ENCODE assay signal across 8 cellular contexts in the genomic region with DNA sequence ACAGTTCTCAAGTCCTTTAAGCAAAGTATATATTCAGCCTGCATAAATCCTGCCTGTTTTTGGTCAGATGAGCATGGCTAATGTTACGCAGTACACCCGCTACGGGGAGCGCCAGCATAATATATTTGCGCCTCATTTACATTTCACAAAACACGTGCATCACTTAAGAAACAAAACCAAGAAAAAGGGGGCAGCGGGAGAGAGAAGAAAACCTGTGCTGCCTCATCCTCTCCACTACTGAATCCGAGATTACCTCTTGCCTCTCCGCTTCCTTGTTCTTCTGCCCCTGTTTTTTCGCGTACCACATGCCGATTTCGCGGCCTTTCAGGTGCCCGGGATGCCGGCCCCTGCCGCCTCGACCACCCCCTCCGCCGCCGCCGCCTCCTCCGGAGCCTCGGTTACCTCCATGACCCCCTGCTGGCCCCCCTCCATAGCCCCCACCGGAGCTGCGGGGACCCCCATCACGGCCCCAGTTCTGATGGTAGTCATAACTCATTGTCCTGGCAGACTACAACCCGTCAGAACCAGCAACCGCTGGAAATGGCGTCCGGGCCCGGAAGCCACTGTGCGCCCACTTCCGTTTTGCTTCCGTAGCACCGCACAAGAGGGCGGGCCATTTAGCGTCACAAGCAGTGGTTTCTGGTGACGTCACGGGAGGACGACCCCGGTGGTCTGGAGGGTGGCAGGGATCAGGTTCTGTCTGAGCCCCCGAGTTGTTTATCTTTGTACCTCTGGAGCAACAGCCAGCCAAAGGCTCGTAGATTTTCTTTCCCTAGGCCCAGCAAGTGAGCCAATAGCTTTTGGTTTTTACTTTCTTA. TPM values are rescaled to one million over a fixed set of nuclear protein-coding genes. Genes with fewer than 3 reads are reported as not detected.
A peak's percentile ranks its signal among the peaks of the same experiment; 100 is the strongest.
DNase-seq lines count a peak whose midpoint lies in the region; ATAC-seq, FAIRE-seq and TF ChIP-seq lines count a peak whose summit lies in the region.

A gene with protein sequence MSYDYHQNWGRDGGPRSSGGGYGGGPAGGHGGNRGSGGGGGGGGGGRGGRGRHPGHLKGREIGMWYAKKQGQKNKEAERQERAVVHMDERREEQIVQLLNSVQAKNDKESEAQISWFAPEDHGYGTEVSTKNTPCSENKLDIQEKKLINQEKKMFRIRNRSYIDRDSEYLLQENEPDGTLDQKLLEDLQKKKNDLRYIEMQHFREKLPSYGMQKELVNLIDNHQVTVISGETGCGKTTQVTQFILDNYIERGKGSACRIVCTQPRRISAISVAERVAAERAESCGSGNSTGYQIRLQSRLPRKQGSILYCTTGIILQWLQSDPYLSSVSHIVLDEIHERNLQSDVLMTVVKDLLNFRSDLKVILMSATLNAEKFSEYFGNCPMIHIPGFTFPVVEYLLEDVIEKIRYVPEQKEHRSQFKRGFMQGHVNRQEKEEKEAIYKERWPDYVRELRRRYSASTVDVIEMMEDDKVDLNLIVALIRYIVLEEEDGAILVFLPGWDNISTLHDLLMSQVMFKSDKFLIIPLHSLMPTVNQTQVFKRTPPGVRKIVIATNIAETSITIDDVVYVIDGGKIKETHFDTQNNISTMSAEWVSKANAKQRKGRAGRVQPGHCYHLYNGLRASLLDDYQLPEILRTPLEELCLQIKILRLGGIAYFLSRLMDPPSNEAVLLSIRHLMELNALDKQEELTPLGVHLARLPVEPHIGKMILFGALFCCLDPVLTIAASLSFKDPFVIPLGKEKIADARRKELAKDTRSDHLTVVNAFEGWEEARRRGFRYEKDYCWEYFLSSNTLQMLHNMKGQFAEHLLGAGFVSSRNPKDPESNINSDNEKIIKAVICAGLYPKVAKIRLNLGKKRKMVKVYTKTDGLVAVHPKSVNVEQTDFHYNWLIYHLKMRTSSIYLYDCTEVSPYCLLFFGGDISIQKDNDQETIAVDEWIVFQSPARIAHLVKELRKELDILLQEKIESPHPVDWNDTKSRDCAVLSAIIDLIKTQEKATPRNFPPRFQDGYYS (minus strand): TSS at position 567 of the 818 bp plus-strand sequence. CDS start 71 bp downstream, at position 496.

- DNase-seq in D721Med (ENCODE audit: insufficient read length, low spot score) (peak; percentile 47), HuH-7.5 (ENCODE audit: low spot score) (peak; percentile 52), activated T-cell treated with anti-CD3 and anti-CD28 coated beads for 1 hour (ENCODE audit: low read depth) (peak; percentile 77), epithelial cell of esophagus (ENCODE audit: low read depth) (peak; percentile 89)
- DNase-seq in stimulated activated CD8-positive, alpha-beta memory T cell treated with anti-CD3 and anti-CD28 coated beads, Interleukin-4, amount 100 ng/mL, for 1 hour (ENCODE audit: low read depth in 2 of 2, low spot score in 1 of 2) = peak; percentile 81 to 85

- peaks cover 14% of the 10 kb centered on the region for H3K36me3 ChIP-seq in OCI-LY3 (replicated peaks; ENCODE audit: low read depth, low read length)

- peaks cover 52% of the 10 kb centered on the region for H3K79me2 ChIP-seq in OCI-LY3 (ENCODE audit: low read length)

- H4K20me1 ChIP-seq in OCI-LY3 (ENCODE audit: insufficient read depth, low read length) = peaks cover 33% of the 10 kb centered on the region

- H3K27me3 ChIP-seq in OCI-LY3 (ENCODE audit: low read depth, low read length) (no peaks in the 10 kb centered on the region), mononuclear cell (ENCODE audit: insufficient read depth, low read length) (no peaks in the 10 kb centered on the region)

- H3K9me3 ChIP-seq in OCI-LY3 (ENCODE audit: insufficient read depth, low read length) = no peaks in the 10 kb centered on the region
- no peaks in the 10 kb centered on the region for H3K9me3 ChIP-seq in mononuclear cell (ENCODE audit: low read depth, low read length)

- H3K9ac ChIP-seq in OCI-LY3 (ENCODE audit: low read length) = peak within 1 kb of the TSS; percentile 87

- no peak for FAIRE-seq in D721Med (lab: Jason Lieb, UNC)

- H3K4me1 ChIP-seq in OCI-LY3 (ENCODE audit: low read length) (peaks cover 41% of the 10 kb centered on the region), mononuclear cell (ENCODE audit: insufficient read depth, low read length) (peaks cover 39% of the 10 kb centered on the region)

- peak within 1 kb of the TSS; percentile 90 for H3K4me3 ChIP-seq in OCI-LY3 (ENCODE audit: low read length)
- peak within 1 kb of the TSS; percentile 84 for H3K4me3 ChIP-seq in epithelial cell of esophagus (ENCODE audit: low read length)
- H3K4me3 ChIP-seq in mononuclear cell (ENCODE audit: low read length) = peak within 1 kb of the TSS; percentile 77

- TF ChIP-seq CTCF in D721Med (IDR thresholded peaks at IDR 0.05; ENCODE audit: insufficient read depth, missing control alignments) (peak; percentile 1), OCI-LY3 (IDR thresholded peaks at IDR 0.05; ENCODE audit: low read depth, low read length) (0 out of 2 replicates have a peak, but pooled peaks have one; percentile 14), epithelial cell of esophagus (IDR thresholded peaks at IDR 0.05; ENCODE audit: insufficient read depth, low read depth, low read length, missing control alignments) (no peak)

- peak within 1 kb of the TSS; percentile 94 for H2AFZ ChIP-seq in OCI-LY3 (ENCODE audit: low read depth, low read length)

- H3K27ac ChIP-seq in OCI-LY3 (ENCODE audit: low read length) = peak within 1 kb of the TSS; percentile 84

- peak within 1 kb of the TSS; percentile 76 for H3K4me2 ChIP-seq in OCI-LY3 (ENCODE audit: low read length)

- peak; percentile 96 for ATAC-seq in GM21526 (IDR thresholded peaks at IDR 0.05; ENCODE audit: low FRiP score, unreplicated experiment)

RNA-seq across cellular contexts. Expression of the gene that starts here (rescaled TPM):
- 117 TPM for total RNA-seq in mononuclear cell

Comparison
In these comparisons a context has a peak if more than half of its experiments do, and no peak if none do; other contexts are left out.
1. Peak in every context shown above with its lines: DNase-seq, ATAC-seq, H3K4me3 ChIP-seq and H3K27ac ChIP-seq.